ENCODE assay signal across 17 cellular contexts in genomic region chr12:2152134-2152533, GRCh38.
A peak's percentile ranks its signal among the peaks of the same experiment; 100 is the strongest.
DNase-seq lines count a peak whose midpoint lies in the region; ATAC-seq lines count a peak whose summit lies in the region.
"Had no signal": no experiment of that assay in that cellular context is flagged by ENCODE, and none has a peak within 500 bp of the region (broad histone marks: within the 10 kb centered on the region; RNA-seq: fewer than 3 reads in every experiment).

No MANE protein-coding gene starts in this region.

- peaks cover 3 to 8% of the 10 kb centered on the region in 2 donors for H3K4me1 ChIP-seq in aorta (ENCODE audit: control insufficient read depth in 1 of 2, insufficient read depth in 2 of 2, low read length in 2 of 2)
- H3K4me1 ChIP-seq in CD8-positive, alpha-beta memory T cell (ENCODE audit: insufficient read depth, low read length), result no peaks in the 10 kb centered on the region
- H3K4me1 ChIP-seq: colonic mucosa had no signal

- H3K9me3 ChIP-seq in aorta (ENCODE audit: control insufficient read depth, low read length), result no peaks in the 10 kb centered on the region
- no peaks in the 10 kb centered on the region for H3K9me3 ChIP-seq in CD8-positive, alpha-beta memory T cell (ENCODE audit: low read length)
- H3K9me3 ChIP-seq: colonic mucosa, esophagus squamous epithelium had no signal

- peak overlapping the region in 1 of 2 donors; percentile 10 for H3K27ac ChIP-seq in aorta (ENCODE audit: low read depth in 1 of 2, low read length in 2 of 2)
- H3K27ac ChIP-seq in CD8-positive, alpha-beta memory T cell (ENCODE audit: low read depth, low read length), result no peak overlapping the region
- H3K27ac ChIP-seq: colonic mucosa, PC-9, VCaP had no signal

- peak; percentile 17 to 32 for ATAC-seq in left cardiac atrium
- ATAC-seq in Right ventricle myocardium inferior, result no peak
- peak; percentile 80 for ATAC-seq in HG03108 (IDR thresholded peaks at IDR 0.05; ENCODE audit: unreplicated experiment)
- no peak for ATAC-seq in aorta (ENCODE audit: low FRiP score)
- ATAC-seq in HG02678 (IDR thresholded peaks at IDR 0.05; ENCODE audit: unreplicated experiment), result no peak
- ATAC-seq: natural killer cell, sciatic nerve, T-helper 17 cell had no signal

- H3K4me3 Mint-ChIP-seq in activated CD4-positive, alpha-beta memory T cell treated with anti-CD3 and anti-CD28 coated beads for 36 hours, result no peak overlapping the region
- H3K4me3 Mint-ChIP-seq in CD8-positive, alpha-beta memory T cell, result no peak overlapping the region
- H3K4me3 Mint-ChIP-seq: CD4-positive, CD25-positive, alpha-beta regulatory T cell; natural killer cell; T-helper 17 cell had no signal

- peaks cover 31% of the 10 kb centered on the region for H3K27me3 Mint-ChIP-seq in activated CD4-positive, alpha-beta memory T cell treated with anti-CD3 and anti-CD28 coated beads for 36 hours
- peaks cover 14 to 55% of the 10 kb centered on the region in 2 donors for H3K27me3 Mint-ChIP-seq in CD8-positive, alpha-beta memory T cell

- no peak for DNase-seq in left cardiac atrium
- no peak for DNase-seq in Right ventricle myocardium inferior (ENCODE audit: missing footprints)
- DNase-seq in activated CD4-positive, alpha-beta memory T cell treated with anti-CD3 and anti-CD28 coated beads for 36 hours, result peak; percentile 45
- DNase-seq in aorta, result no peak
- DNase-seq in CD8-positive, alpha-beta memory T cell, result no peak
- no peak for DNase-seq in NCI-H146 (lab: John Stamatoyannopoulos, UW)
- DNase-seq: CD4-positive, CD25-positive, alpha-beta regulatory T cell; colonic mucosa; esophagus squamous epithelium; natural killer cell; PC-9; stimulated activated naive CD4-positive, alpha-beta T cell; T-helper 17 cell had no signal

- no peak overlapping the region for H3K27ac Mint-ChIP-seq in activated CD4-positive, alpha-beta memory T cell treated with anti-CD3 and anti-CD28 coated beads for 36 hours
- no peak overlapping the region for H3K27ac Mint-ChIP-seq in CD8-positive, alpha-beta memory T cell
- H3K27ac Mint-ChIP-seq: CD4-positive, CD25-positive, alpha-beta regulatory T cell; natural killer cell had no signal

- CTCF ChIA-PET in activated CD4-positive, alpha-beta memory T cell treated with anti-CD3 and anti-CD28 coated beads for 36 hours (lab: Charles Lee), result no interaction called here
- CTCF ChIA-PET in CD8-positive, alpha-beta memory T cell (lab: Charles Lee), result no interaction called here

- no peaks in the 10 kb centered on the region for H3K9me3 Mint-ChIP-seq in activated CD4-positive, alpha-beta memory T cell treated with anti-CD3 and anti-CD28 coated beads for 36 hours
- H3K9me3 Mint-ChIP-seq in CD8-positive, alpha-beta memory T cell, result no peaks in the 10 kb centered on the region
- H3K9me3 Mint-ChIP-seq: natural killer cell had no signal

- no peaks in the 10 kb centered on the region for H3K36me3 Mint-ChIP-seq in activated CD4-positive, alpha-beta memory T cell treated with anti-CD3 and anti-CD28 coated beads for 36 hours
- no peaks in the 10 kb centered on the region for H3K36me3 Mint-ChIP-seq in CD8-positive, alpha-beta memory T cell
- H3K36me3 Mint-ChIP-seq: CD4-positive, CD25-positive, alpha-beta regulatory T cell; natural killer cell had no signal

- H3K36me3 ChIP-seq in aorta (ENCODE audit: control insufficient read depth in 1 of 2, insufficient read depth in 2 of 2, low read length in 1 of 2), result no peaks in the 10 kb centered on the region
- H3K36me3 ChIP-seq in CD8-positive, alpha-beta memory T cell (ENCODE audit: insufficient read depth, low read length), result no peaks in the 10 kb centered on the region
- H3K36me3 ChIP-seq: colonic mucosa, esophagus squamous epithelium had no signal

- 95 to 99% methylated on average over 5 of the region's 5 CpGs for WGBS in aorta, 2 donors

- intact Hi-C loops in left cardiac atrium (cut with DNase I), result no loop called here
- intact Hi-C loops in Right ventricle myocardium inferior (cut with DNase I), result loop anchor here (5.0 kb wide), 1 partner anchor 95 kb away; no protein-coding TSS in a partner anchor
- intact Hi-C loops in activated CD4-positive, alpha-beta memory T cell treated with anti-CD3 and anti-CD28 coated beads for 36 hours (cut with micrococcal nuclease), result no loop called here
- intact Hi-C loops in aorta (cut with DNase I), result no loop called here

- H3K27me3 ChIP-seq in aorta (ENCODE audit: control insufficient read depth in 1 of 2, insufficient read depth in 2 of 2, low read length in 1 of 2), result no peaks in the 10 kb centered on the region
- H3K27me3 ChIP-seq in CD8-positive, alpha-beta memory T cell (ENCODE audit: insufficient read depth, low read length, poor library complexity, severe bottlenecking), result no peaks in the 10 kb centered on the region
- H3K27me3 ChIP-seq: colonic mucosa, esophagus squamous epithelium had no signal

- POLR2A ChIA-PET in activated CD4-positive, alpha-beta memory T cell treated with anti-CD3 and anti-CD28 coated beads for 36 hours (lab: Charles Lee), result no interaction called here
- POLR2A ChIA-PET in CD8-positive, alpha-beta memory T cell (lab: Charles Lee), result no interaction called here

- H3K4me1 Mint-ChIP-seq in activated CD4-positive, alpha-beta memory T cell treated with anti-CD3 and anti-CD28 coated beads for 36 hours (ENCODE audit: low read depth), result peaks cover 6% of the 10 kb centered on the region
- H3K4me1 Mint-ChIP-seq in CD8-positive, alpha-beta memory T cell, result no peaks in the 10 kb centered on the region
- H3K4me1 Mint-ChIP-seq: CD4-positive, CD25-positive, alpha-beta regulatory T cell; natural killer cell; T-helper 17 cell had no signal

- H3K4me3 ChIP-seq in aorta (ENCODE audit: low read length in 2 of 2), result no peak overlapping the region
- no peak overlapping the region for H3K4me3 ChIP-seq in CD8-positive, alpha-beta memory T cell (ENCODE audit: low read length)
- H3K4me3 ChIP-seq: colonic mucosa, esophagus squamous epithelium, PC-9 had no signal

Comparison
In these comparisons a context has a peak if more than half of its experiments do, and no peak if none do; other contexts are left out.
1. ATAC-seq: peak in left cardiac atrium (2 of 2) and HG03108 (single experiment); none in Right ventricle myocardium inferior (single experiment), aorta (single experiment) and HG02678 (single experiment).